In genomic region chr16:20683812-20684211, GRCh38 we compare ENCODE assay signal across 30 cellular contexts. TPM values are rescaled to one million over a fixed set of nuclear protein-coding genes. Genes with fewer than 3 reads are reported as not detected.
DNase-seq lines count a peak whose midpoint lies in the region; ATAC-seq and TF ChIP-seq lines count a peak whose summit lies in the region.
"Had no signal": no experiment of that assay in that cellular context is flagged by ENCODE, and none has a peak within 500 bp of the region (broad histone marks: within the 10 kb centered on the region; RNA-seq: fewer than 3 reads in every experiment).

No MANE protein-coding gene starts in this region.

- H3K4me3 ChIP-seq in neural progenitor cell, result no peak overlapping the region
- H3K4me3 ChIP-seq: hepatocyte, lower lobe of right lung, prostate gland, right lobe of liver, spleen, upper lobe of left lung had no signal

- H3K79me2 ChIP-seq in H9 (ENCODE audit: insufficient read depth, low read length) (no peaks in the 10 kb centered on the region), neural progenitor cell (ENCODE audit: low read depth) (no peaks in the 10 kb centered on the region)
- H3K79me2 ChIP-seq: hepatocyte had no signal

- H3K27me3 ChIP-seq in H9 (ENCODE audit: insufficient read depth, low read length) (no peaks in the 10 kb centered on the region), neural progenitor cell (no peaks in the 10 kb centered on the region)
- H3K27me3 ChIP-seq: hepatocyte, right lobe of liver, spleen, upper lobe of left lung had no signal

- H2BK20ac ChIP-seq in H9 (ENCODE audit: low read depth, low read length, poor library complexity, severe bottlenecking), result no peak overlapping the region

- DNase-seq in activated CD8-positive, alpha-beta T cell treated with anti-CD3 and anti-CD28 coated beads for 36 hours, result no peak
- DNase-seq in activated CD8-positive, alpha-beta T cell treated with anti-CD3 and anti-CD28 coated beads, Interleukin-2, amount 10 ng/mL, durations not matched to agents 7 days and 5 days, result no peak
- DNase-seq in H9 (no peak), neural progenitor cell (ENCODE audit: low spot score) (no peak), left ventricle myocardium superior (no peak), AML-193 (lab: John Stamatoyannopoulos, UW) (no peak), endothelial cell (ENCODE audit: low spot score) (no peak)
- DNase-seq in activated T-cell treated with anti-CD3 and anti-CD28 coated beads, Interleukin-2, amount 50 U/mL, for 48 hours, result peak; percentile 33 to 35
- DNase-seq: ACHN; activated CD4-positive, alpha-beta T cell treated with anti-CD3 and anti-CD28 coated beads, Interleukin-2, amount 10 ng/mL, durations not matched to agents 24 days and 14 days; amygdala; DMS 273 treated with DMSO at 0.1 percent for 48 hours; H7; kidney glomerular epithelial cell; lower lobe of right lung; naive thymus-derived CD8-positive, alpha-beta T cell; NCI-H1105 treated with DMSO at 0.1 percent for 48 hours; NCI-H187 treated with DMSO at 0.1 percent for 48 hours; NCI-H2171; NCI-H510A; nucleus accumbens; right lobe of liver; spleen; upper lobe of left lung had no signal

- H3K23ac ChIP-seq in H9 (ENCODE audit: insufficient read length, low read depth, low read length), result no peak overlapping the region

- H3K9ac ChIP-seq in H9 (ENCODE audit: extremely low read depth, insufficient read length, low read length) (no peak overlapping the region), neural progenitor cell (no peak overlapping the region)

- H2BK120ac ChIP-seq in H9 (ENCODE audit: low read depth, low read length, poor library complexity, severe bottlenecking), result no peak overlapping the region

- H3K36me3 ChIP-seq in neural progenitor cell, result no peaks in the 10 kb centered on the region
- H3K36me3 ChIP-seq: lower lobe of right lung, prostate gland, right lobe of liver, upper lobe of left lung had no signal

- H3K4me1 ChIP-seq in H9 (ENCODE audit: insufficient read depth, low read length) (peaks cover 10% of the 10 kb centered on the region), neural progenitor cell (peaks cover 27% of the 10 kb centered on the region)
- H3K4me1 ChIP-seq: lower lobe of right lung, prostate gland, right lobe of liver, spleen, upper lobe of left lung had no signal

- peaks cover 3% of the 10 kb centered on the region for H3K27me3 Mint-ChIP-seq in activated CD8-positive, alpha-beta T cell treated with anti-CD3 and anti-CD28 coated beads for 36 hours
- peaks cover 2% of the 10 kb centered on the region for H3K27me3 Mint-ChIP-seq in activated CD8-positive, alpha-beta T cell treated with anti-CD3 and anti-CD28 coated beads, Interleukin-2, amount 10 ng/mL, durations not matched to agents 7 days and 5 days (ENCODE audit: low read depth)
- peaks cover 13% of the 10 kb centered on the region for H3K27me3 Mint-ChIP-seq in H9 (ENCODE audit: low read depth)
- peaks cover 2% of the 10 kb centered on the region for H3K27me3 Mint-ChIP-seq in neural progenitor cell (ENCODE audit: insufficient read depth, low read depth)
- no peaks in the 10 kb centered on the region for H3K27me3 Mint-ChIP-seq in endothelial cell (ENCODE audit: unreplicated experiment)
- H3K27me3 Mint-ChIP-seq: activated CD4-positive, alpha-beta T cell treated with anti-CD3 and anti-CD28 coated beads, Interleukin-2, amount 10 ng/mL, durations not matched to agents 24 days and 14 days had no signal

- H3K4me2 ChIP-seq in H9 (ENCODE audit: insufficient read depth, insufficient read length, low read length) (no peak overlapping the region), neural progenitor cell (peak overlapping the region; percentile 14)
- H3K4me2 ChIP-seq: hepatocyte had no signal

- no peak overlapping the region for H2BK12ac ChIP-seq in H9 (ENCODE audit: insufficient read length, low read depth, low read length)

- no peaks in the 10 kb centered on the region for H3K79me1 ChIP-seq in H9 (ENCODE audit: insufficient read depth, low read depth, low read length, poor library complexity, severe bottlenecking)

- H3K9me3 ChIP-seq in H9 (ENCODE audit: control insufficient read depth, low read depth, low read length) (no peaks in the 10 kb centered on the region), neural progenitor cell (ENCODE audit: low read depth) (no peaks in the 10 kb centered on the region)
- H3K9me3 ChIP-seq: lower lobe of right lung, prostate gland, right lobe of liver, upper lobe of left lung had no signal

- H2BK15ac ChIP-seq in H9 (ENCODE audit: low read depth, low read length), result no peak overlapping the region

- H2BK5ac ChIP-seq in H9 (ENCODE audit: insufficient read length, low read length), result no peak overlapping the region

- no peak for TF ChIP-seq CTCF in activated CD8-positive, alpha-beta T cell treated with anti-CD3 and anti-CD28 coated beads for 36 hours (IDR thresholded peaks at IDR 0.05)
- no peak for TF ChIP-seq CTCF in H9 (conservative IDR thresholded peaks at IDR 0.05)
- TF ChIP-seq CTCF in neural progenitor cell (IDR thresholded peaks at IDR 0.05), result no peak
- TF ChIP-seq CTCF in endothelial cell (IDR thresholded peaks at IDR 0.05; ENCODE audit: unreplicated experiment), result no peak

- intact Hi-C loops in activated CD8-positive, alpha-beta T cell treated with anti-CD3 and anti-CD28 coated beads for 36 hours (cut with micrococcal nuclease), result no loop called here
- intact Hi-C loops in left ventricle myocardium superior (cut with micrococcal nuclease), result no loop called here

- H3K14ac ChIP-seq in H9 (ENCODE audit: insufficient read depth, low read length), result no peak overlapping the region

- no peaks in the 10 kb centered on the region for H4K20me1 ChIP-seq in H9 (ENCODE audit: control insufficient read depth, insufficient read depth, insufficient read length)
- no peaks in the 10 kb centered on the region for H4K20me1 ChIP-seq in neural progenitor cell (ENCODE audit: low read depth)

- no peak overlapping the region for H3K4ac ChIP-seq in H9 (ENCODE audit: low read depth, low read length)

- H4K91ac ChIP-seq in H9 (ENCODE audit: insufficient read length, low read depth, low read length), result no peak overlapping the region

- no CpG with 5 or more reads among the region's 1 CpG for WGBS in H9 (ENCODE audit: extremely low coverage, insufficient read length, low lambda C conversion rate)

- H2AFZ ChIP-seq in H9 (ENCODE audit: low read length) (no peak overlapping the region), neural progenitor cell (replicated peaks) (no peak overlapping the region)
- H2AFZ ChIP-seq: hepatocyte had no signal

- H3K27ac ChIP-seq in H9 (ENCODE audit: insufficient read length, low read depth, low read length) (no peak overlapping the region), neural progenitor cell (no peak overlapping the region)
- H3K27ac ChIP-seq: hepatocyte, lower lobe of right lung, prostate gland, right lobe of liver, RWPE1, spleen, upper lobe of left lung had no signal

- no peak overlapping the region for H2AK5ac ChIP-seq in H9 (ENCODE audit: insufficient read length, low read length)

- CTCF ChIA-PET in activated CD8-positive, alpha-beta T cell treated with anti-CD3 and anti-CD28 coated beads for 36 hours (lab: Charles Lee), result interaction anchor here (1.3 kb wide), 1 partner anchor 8 kb away, joined by 3 read pairs; no protein-coding TSS in a partner anchor
- CTCF ChIA-PET in activated CD8-positive, alpha-beta T cell treated with anti-CD3 and anti-CD28 coated beads, Interleukin-2, amount 10 ng/mL, durations not matched to agents 7 days and 5 days (lab: Charles Lee), result no interaction called here

- peaks cover 11% of the 10 kb centered on the region for H3F3A ChIP-seq in neural progenitor cell (ENCODE audit: low read depth)

- ATAC-seq in activated CD8-positive, alpha-beta T cell treated with anti-CD3 and anti-CD28 coated beads for 36 hours, result peak; percentile 85
- no peak for ATAC-seq in activated CD8-positive, alpha-beta T cell treated with anti-CD3 and anti-CD28 coated beads, Interleukin-2, amount 10 ng/mL, durations not matched to agents 7 days and 5 days
- ATAC-seq in left ventricle myocardium superior, result no peak
- ATAC-seq: lower lobe of right lung; naive thymus-derived CD8-positive, alpha-beta T cell; right lobe of liver had no signal

- no peak overlapping the region for H3T11ph ChIP-seq in H9 (ENCODE audit: low read length)

- H3K4me1 Mint-ChIP-seq in activated CD8-positive, alpha-beta T cell treated with anti-CD3 and anti-CD28 coated beads for 36 hours (ENCODE audit: low read depth), result peaks cover 12% of the 10 kb centered on the region
- no peaks in the 10 kb centered on the region for H3K4me1 Mint-ChIP-seq in activated CD8-positive, alpha-beta T cell treated with anti-CD3 and anti-CD28 coated beads, Interleukin-2, amount 10 ng/mL, durations not matched to agents 7 days and 5 days (ENCODE audit: low read depth)
- H3K4me1 Mint-ChIP-seq in H9 (peaks cover 44 to 45% of the 10 kb centered on the region in 2 experiments), neural progenitor cell (peaks cover 29% of the 10 kb centered on the region), endothelial cell (ENCODE audit: unreplicated experiment) (peaks cover 30% of the 10 kb centered on the region)
- H3K4me1 Mint-ChIP-seq: naive thymus-derived CD8-positive, alpha-beta T cell had no signal

- H3K56ac ChIP-seq in H9 (ENCODE audit: insufficient read length, low read depth, low read length), result no peak overlapping the region

- no peak overlapping the region for H4K5ac ChIP-seq in H9 (ENCODE audit: insufficient read length, low read depth, low read length)

- H3K9me3 Mint-ChIP-seq in activated CD8-positive, alpha-beta T cell treated with anti-CD3 and anti-CD28 coated beads for 36 hours, result no peaks in the 10 kb centered on the region
- no peaks in the 10 kb centered on the region for H3K9me3 Mint-ChIP-seq in activated CD8-positive, alpha-beta T cell treated with anti-CD3 and anti-CD28 coated beads, Interleukin-2, amount 10 ng/mL, durations not matched to agents 7 days and 5 days (ENCODE audit: insufficient read depth)
- H3K9me3 Mint-ChIP-seq in H9 (peaks cover 0 to 3% of the 10 kb centered on the region in 2 experiments; a peak in 1 of 5 replicates), neural progenitor cell (peaks cover 3% of the 10 kb centered on the region), endothelial cell (ENCODE audit: unreplicated experiment) (no peaks in the 10 kb centered on the region)
- H3K9me3 Mint-ChIP-seq: activated CD4-positive, alpha-beta T cell treated with anti-CD3 and anti-CD28 coated beads, Interleukin-2, amount 10 ng/mL, durations not matched to agents 24 days and 14 days had no signal

- no peaks in the 10 kb centered on the region for H3K36me3 Mint-ChIP-seq in activated CD8-positive, alpha-beta T cell treated with anti-CD3 and anti-CD28 coated beads for 36 hours (ENCODE audit: low read depth)
- H3K36me3 Mint-ChIP-seq in activated CD8-positive, alpha-beta T cell treated with anti-CD3 and anti-CD28 coated beads, Interleukin-2, amount 10 ng/mL, durations not matched to agents 7 days and 5 days (ENCODE audit: low read depth), result no peaks in the 10 kb centered on the region
- 0 out of 7 replicates have a peak, but pooled peaks cover 0 to 6% (median 0%) of the 10 kb centered on the region in 3 experiments for H3K36me3 Mint-ChIP-seq in H9 (ENCODE audit: insufficient read depth in 1 of 3, low read depth in 3 of 3)
- H3K36me3 Mint-ChIP-seq in neural progenitor cell, result no peaks in the 10 kb centered on the region
- no peaks in the 10 kb centered on the region for H3K36me3 Mint-ChIP-seq in endothelial cell (ENCODE audit: low read depth, unreplicated experiment)

- H3K23me2 ChIP-seq in H9 (ENCODE audit: insufficient read length, low read depth, low read length, poor library complexity, severe bottlenecking), result no peaks in the 10 kb centered on the region

- no peak overlapping the region for H3K18ac ChIP-seq in H9 (ENCODE audit: insufficient read length, low read depth, low read length)

- no peak overlapping the region for H3K4me3 Mint-ChIP-seq in activated CD8-positive, alpha-beta T cell treated with anti-CD3 and anti-CD28 coated beads for 36 hours
- H3K4me3 Mint-ChIP-seq in activated CD8-positive, alpha-beta T cell treated with anti-CD3 and anti-CD28 coated beads, Interleukin-2, amount 10 ng/mL, durations not matched to agents 7 days and 5 days, result no peak overlapping the region
- H3K4me3 Mint-ChIP-seq in H9 (no peak overlapping the region), neural progenitor cell (no peak overlapping the region), endothelial cell (ENCODE audit: unreplicated experiment) (no peak overlapping the region)
- H3K4me3 Mint-ChIP-seq: activated CD4-positive, alpha-beta T cell treated with anti-CD3 and anti-CD28 coated beads, Interleukin-2, amount 10 ng/mL, durations not matched to agents 24 days and 14 days; naive thymus-derived CD8-positive, alpha-beta T cell had no signal

- peak overlapping the region; percentile 75 for H3K27ac Mint-ChIP-seq in activated CD8-positive, alpha-beta T cell treated with anti-CD3 and anti-CD28 coated beads for 36 hours
- no peak overlapping the region for H3K27ac Mint-ChIP-seq in activated CD8-positive, alpha-beta T cell treated with anti-CD3 and anti-CD28 coated beads, Interleukin-2, amount 10 ng/mL, durations not matched to agents 7 days and 5 days
- H3K27ac Mint-ChIP-seq in H9 (peak overlapping the region in 2 of 3 experiments; percentile 53 to 95; a peak in 3 of 7 replicates), neural progenitor cell (peak overlapping the region; percentile 0), endothelial cell (ENCODE audit: unreplicated experiment) (no peak overlapping the region)
- H3K27ac Mint-ChIP-seq: activated CD4-positive, alpha-beta T cell treated with anti-CD3 and anti-CD28 coated beads, Interleukin-2, amount 10 ng/mL, durations not matched to agents 24 days and 14 days; naive thymus-derived CD8-positive, alpha-beta T cell had no signal

- no peak overlapping the region for H4K8ac ChIP-seq in H9 (replicated peaks; ENCODE audit: insufficient read length, low read depth, low read length)

- POLR2A ChIA-PET in activated CD8-positive, alpha-beta T cell treated with anti-CD3 and anti-CD28 coated beads for 36 hours (lab: Charles Lee), result no interaction called here
- POLR2A ChIA-PET in activated CD8-positive, alpha-beta T cell treated with anti-CD3 and anti-CD28 coated beads, Interleukin-2, amount 10 ng/mL, durations not matched to agents 7 days and 5 days (lab: Charles Lee), result no interaction called here

RNA-seq across cellular contexts. Expression of gene ACSM1, which starts 13.7 kb away (rescaled TPM):
- total RNA-seq in activated CD8-positive, alpha-beta T cell treated with anti-CD3 and anti-CD28 coated beads for 36 hours, result not detected
- total RNA-seq in activated CD8-positive, alpha-beta T cell treated with anti-CD3 and anti-CD28 coated beads, Interleukin-2, amount 10 ng/mL, durations not matched to agents 7 days and 5 days, result under 1 TPM; 0.26 to 0.31 TPM
- total RNA-seq in H9 (2021) (0.81 and 0.83 TPM in 2 replicates), neural progenitor cell (ENCODE audit: low replicate concordance) (not detected in 2 replicates), left ventricle myocardium superior (0.22 TPM), endothelial cell (ENCODE audit: unreplicated experiment) (0.38 TPM)
- total RNA-seq: activated CD4-positive, alpha-beta T cell treated with anti-CD3 and anti-CD28 coated beads, Interleukin-2, amount 10 ng/mL, durations not matched to agents 24 days and 14 days; MCF 10A; SK-MEL-5; T-helper 1 cell treated with Interleukin-12 subunit alpha and Interleukin-12 subunit beta and Interleukin-4 antibody, amounts not matched to agents 30 ng/mL and 1 ng/mL, for 36 hours had no signal

RNA-seq across cellular contexts. Expression of gene THUMPD1, which starts 57.8 kb away (rescaled TPM):
- 10 to 100 TPM; 44.9 to 45.0 TPM for total RNA-seq in activated CD8-positive, alpha-beta T cell treated with anti-CD3 and anti-CD28 coated beads for 36 hours
- 10 to 100 TPM; 39.2 to 43.8 TPM for total RNA-seq in activated CD8-positive, alpha-beta T cell treated with anti-CD3 and anti-CD28 coated beads, Interleukin-2, amount 10 ng/mL, durations not matched to agents 7 days and 5 days
- total RNA-seq in H9 (2021) (48.8 and 51.3 TPM in 2 replicates), neural progenitor cell (ENCODE audit: low replicate concordance) (90.7 and 95.8 TPM in 2 replicates), left ventricle myocardium superior (17.5 TPM), endothelial cell (ENCODE audit: unreplicated experiment) (32.2 TPM)

Comparison
In these comparisons a context has a peak if more than half of its experiments do, and no peak if none do; other contexts are left out.
1. H3K27ac Mint-ChIP-seq: peak in activated CD8-positive, alpha-beta T cell treated with anti-CD3 and anti-CD28 coated beads for 36 hours (single experiment), H9 (2 of 3) and neural progenitor cell (single experiment); none in activated CD8-positive, alpha-beta T cell treated with anti-CD3 and anti-CD28 coated beads, Interleukin-2, amount 10 ng/mL, durations not matched to agents 7 days and 5 days (single experiment) and endothelial cell (single experiment).
2. DNase-seq: peak in activated T-cell treated with anti-CD3 and anti-CD28 coated beads, Interleukin-2, amount 50 U/mL, for 48 hours (2 of 2); none in activated CD8-positive, alpha-beta T cell treated with anti-CD3 and anti-CD28 coated beads for 36 hours (single experiment), activated CD8-positive, alpha-beta T cell treated with anti-CD3 and anti-CD28 coated beads, Interleukin-2, amount 10 ng/mL, durations not matched to agents 7 days and 5 days (single experiment), H9 (single experiment), neural progenitor cell (single experiment), left ventricle myocardium superior (single experiment), AML-193 (0 of 2) and endothelial cell (single experiment).